ENCODE assay signal across 8 cellular contexts in genomic region chr19:984165-984967, GRCh38. TPM values are rescaled to one million over a fixed set of nuclear protein-coding genes. Genes with fewer than 3 reads are reported as not detected.
DNase-seq lines count a peak whose midpoint lies in the region; ATAC-seq and TF ChIP-seq lines count a peak whose summit lies in the region.

WDR18 (plus strand) TSS chr19:984345; CDS start chr19:984354, 9 bp downstream.

- H3K4me3 ChIP-seq in GM12864 (ENCODE audit: low read depth, low read length) (peak within 1 kb of the TSS; percentile 95), astrocyte of the spinal cord (ENCODE audit: low read depth, low read length) (peak within 1 kb of the TSS; percentile 99)

- TF ChIP-seq CTCF in GM12864 (IDR thresholded peaks at IDR 0.05; ENCODE audit: low read depth, low read length, missing control alignments) (peak; percentile 11), astrocyte of the spinal cord (IDR thresholded peaks at IDR 0.05; ENCODE audit: low read depth, low read length) (no peak)

- in situ Hi-C loops in astrocyte of the spinal cord (cut with HindIII; ENCODE audit: low sequenced_read_pairs): no loop called here

- peak; percentile 87 for ATAC-seq in HG02798 (IDR thresholded peaks at IDR 0.05; ENCODE audit: poor library complexity, unreplicated experiment)
- peak; percentile 96 for ATAC-seq in sciatic nerve
- ATAC-seq in HG03097 (IDR thresholded peaks at IDR 0.05; ENCODE audit: low FRiP score, unreplicated experiment): no peak

- intact Hi-C loops in sciatic nerve (cut with DNase I): no loop called here

- peak; percentile 63 for DNase-seq in GM12864 (ENCODE audit: low read depth)
- DNase-seq in NCI-H2029 (lab: John Stamatoyannopoulos, UW): peak; percentile 90
- DNase-seq in T1000 (lab: John Stamatoyannopoulos, UW): peak; percentile 88
- peak; percentile 83 for DNase-seq in astrocyte of the spinal cord (ENCODE audit: low read depth, low spot score)
- peak; percentile 67 to 96 (median 89) for DNase-seq in hypothalamus (lab: John Stamatoyannopoulos, UW)
- peak; percentile 97 for DNase-seq in sciatic nerve (ENCODE audit: low spot score)

RNA-seq across cellular contexts. Expression of gene WDR18, which starts in this region (rescaled TPM):
- 20.3 TPM for total RNA-seq in sciatic nerve
